ENCODE assay signal across 17 cellular contexts in genomic region chr14:90058876-90059458, GRCh38. TPM values are rescaled to one million over a fixed set of nuclear protein-coding genes. Genes with fewer than 3 reads are reported as not detected.
DNase-seq lines count a peak whose midpoint lies in the region; ATAC-seq and TF ChIP-seq lines count a peak whose summit lies in the region.
"Had no signal": no experiment of that assay in that cellular context is flagged by ENCODE, and none has a peak within 500 bp of the region (broad histone marks: within the 10 kb centered on the region; RNA-seq: fewer than 3 reads in every experiment).

No MANE protein-coding gene starts in this region.

- H3K4me1 Mint-ChIP-seq in CD8-positive, alpha-beta T cell (ENCODE audit: low read depth) = peaks cover 26% of the 10 kb centered on the region
- H3K4me1 Mint-ChIP-seq in GM23338 = peaks cover 26% of the 10 kb centered on the region

- H3K36me3 ChIP-seq in CD8-positive, alpha-beta T cell (ENCODE audit: insufficient read depth, low read length) = no peaks in the 10 kb centered on the region
- H3K36me3 ChIP-seq in GM23338 (ENCODE audit: insufficient read depth) (no peaks in the 10 kb centered on the region), SU-DHL-6 (ENCODE audit: low read length) (no peaks in the 10 kb centered on the region), ascending aorta (no peaks in the 10 kb centered on the region), body of pancreas (replicated peaks in 1 of 2; ENCODE audit: insufficient read depth in 1 of 2, low read depth in 2 of 2) (no peaks in the 10 kb centered on the region)
- H3K36me3 ChIP-seq: right lobe of liver had no signal

- no peaks in the 10 kb centered on the region for H3K9me3 ChIP-seq in CD8-positive, alpha-beta T cell (ENCODE audit: low read length)
- H3K9me3 ChIP-seq in SU-DHL-6 (ENCODE audit: insufficient read depth, low read length) (no peaks in the 10 kb centered on the region), ascending aorta (no peaks in the 10 kb centered on the region), body of pancreas (no peaks in the 10 kb centered on the region)
- H3K9me3 ChIP-seq: right lobe of liver, testis had no signal

- no peak for TF ChIP-seq CTCF in CD8-positive, alpha-beta T cell (IDR thresholded peaks at IDR 0.05)
- TF ChIP-seq CTCF in GM23338 (conservative IDR thresholded peaks at IDR 0.05; ENCODE audit: low read depth in 2 of 2) = no peak
- no peak for TF ChIP-seq CTCF in SU-DHL-6 (IDR thresholded peaks at IDR 0.05; ENCODE audit: insufficient read depth, low read length, poor library complexity, severe bottlenecking)
- no peak for TF ChIP-seq CTCF in ascending aorta (IDR thresholded peaks at IDR 0.05)
- TF ChIP-seq CTCF in body of pancreas (IDR thresholded peaks at IDR 0.05) = no peak

- no peak overlapping the region for H3K27ac Mint-ChIP-seq in CD8-positive, alpha-beta T cell
- H3K27ac Mint-ChIP-seq in GM23338 = no peak overlapping the region

- no peaks in the 10 kb centered on the region for H3K9me3 Mint-ChIP-seq in CD8-positive, alpha-beta T cell
- no peaks in the 10 kb centered on the region for H3K9me3 Mint-ChIP-seq in GM23338

- no peak for DNase-seq in CD8-positive, alpha-beta T cell
- DNase-seq in GM23338 (ENCODE audit: low spot score) (no peak), iris pigment epithelial cell (ENCODE audit: low read depth) (peak; percentile 12), ascending aorta (ENCODE audit: low spot score in 2 of 2) (no peak), body of pancreas (no peak)
- DNase-seq: AML-193, anterior cingulate cortex, DND-41, H7, NCI-H1092 treated with DMSO at 0.1 percent for 48 hours, right lobe of liver, testis had no signal

- H3K4me3 Mint-ChIP-seq in CD8-positive, alpha-beta T cell = peak overlapping the region; percentile 72
- peak overlapping the region; percentile 81; the same call in 2 of the 3 replicates for H3K4me3 Mint-ChIP-seq in GM23338

- POLR2A ChIA-PET in CD8-positive, alpha-beta T cell (lab: Charles Lee) = no interaction called here

- no peak overlapping the region for H3K27ac ChIP-seq in CD8-positive, alpha-beta T cell (ENCODE audit: low read depth, low read length)
- H3K27ac ChIP-seq in GM23338 (ENCODE audit: low read depth) = no peak overlapping the region
- no peak overlapping the region for H3K27ac ChIP-seq in SU-DHL-6 (ENCODE audit: low read depth, low read length)
- no peak overlapping the region for H3K27ac ChIP-seq in ascending aorta
- H3K27ac ChIP-seq in body of pancreas = no peak overlapping the region
- H3K27ac ChIP-seq: coronary artery, right lobe of liver, testis had no signal

- CTCF ChIA-PET in CD8-positive, alpha-beta T cell (lab: Charles Lee) = no interaction called here

- 0 out of 2 replicates have a peak, but pooled peaks cover 3% of the 10 kb centered on the region for H4K20me1 ChIP-seq in GM23338 (replicated peaks; ENCODE audit: insufficient read depth)
- no peaks in the 10 kb centered on the region for H4K20me1 ChIP-seq in SU-DHL-6 (ENCODE audit: low read depth, low read length)

- H3K4me1 ChIP-seq in CD8-positive, alpha-beta T cell (ENCODE audit: insufficient read depth, low read length) = peaks cover 12% of the 10 kb centered on the region
- peaks cover 28% of the 10 kb centered on the region for H3K4me1 ChIP-seq in GM23338 (ENCODE audit: insufficient read depth)
- peaks cover 16 to 19% of the 10 kb centered on the region in 2 donors for H3K4me1 ChIP-seq in ascending aorta
- peaks cover 31% of the 10 kb centered on the region for H3K4me1 ChIP-seq in body of pancreas
- H3K4me1 ChIP-seq: testis had no signal

- H3K4me2 ChIP-seq in GM23338 (no peak overlapping the region), SU-DHL-6 (ENCODE audit: low read depth, low read length, poor library complexity, severe bottlenecking) (peak overlapping the region; percentile 31)

- peaks cover 9% of the 10 kb centered on the region for H3K27me3 ChIP-seq in CD8-positive, alpha-beta T cell (ENCODE audit: insufficient read depth, low read length)
- peaks cover 62% of the 10 kb centered on the region for H3K27me3 ChIP-seq in GM23338 (ENCODE audit: insufficient read depth)
- H3K27me3 ChIP-seq in SU-DHL-6 (ENCODE audit: low read length) = no peaks in the 10 kb centered on the region
- H3K27me3 ChIP-seq in ascending aorta = peaks cover 17% of the 10 kb centered on the region
- peaks cover 0 to 26% of the 10 kb centered on the region in 2 donors for H3K27me3 ChIP-seq in body of pancreas
- H3K27me3 ChIP-seq: testis had no signal

- peaks cover 60% of the 10 kb centered on the region for H3K27me3 Mint-ChIP-seq in CD8-positive, alpha-beta T cell (ENCODE audit: low read depth)
- peaks cover 50% of the 10 kb centered on the region for H3K27me3 Mint-ChIP-seq in GM23338 (ENCODE audit: insufficient read depth, low read depth, poor library complexity)

- H3K79me2 ChIP-seq in GM23338 (replicated peaks; ENCODE audit: insufficient read depth) (no peaks in the 10 kb centered on the region), SU-DHL-6 (ENCODE audit: insufficient read depth, low read length) (no peaks in the 10 kb centered on the region)

- peaks cover 5% of the 10 kb centered on the region; the same call in 1 of the 2 replicates for H3F3A ChIP-seq in GM23338 (replicated peaks; ENCODE audit: low read depth)
- H3F3A ChIP-seq in SU-DHL-6 (ENCODE audit: insufficient read depth) = peaks cover 7% of the 10 kb centered on the region

- no peak overlapping the region for H2AFZ ChIP-seq in GM23338
- H2AFZ ChIP-seq in SU-DHL-6 (ENCODE audit: low read depth, low read length, severe bottlenecking) = no peak overlapping the region

- no peak for TF ChIP-seq POLR2A in body of pancreas (IDR thresholded peaks at IDR 0.05)

- ATAC-seq in CD8-positive, alpha-beta T cell = no peak
- no peak for ATAC-seq in GM23338
- no peak for ATAC-seq in HG02973 (IDR thresholded peaks at IDR 0.05; ENCODE audit: unreplicated experiment)
- ATAC-seq in body of pancreas = no peak
- no peak for ATAC-seq in GM21367 (IDR thresholded peaks at IDR 0.05; ENCODE audit: unreplicated experiment)
- ATAC-seq: right lobe of liver had no signal

- H3K36me3 Mint-ChIP-seq in CD8-positive, alpha-beta T cell = no peaks in the 10 kb centered on the region
- H3K36me3 Mint-ChIP-seq in GM23338 (ENCODE audit: low read depth) = no peaks in the 10 kb centered on the region

- no peak overlapping the region for H3K9ac ChIP-seq in SU-DHL-6 (ENCODE audit: low read length)

- H3K9me2 ChIP-seq in GM23338 (ENCODE audit: insufficient read depth) (no peaks in the 10 kb centered on the region), SU-DHL-6 (replicated peaks; ENCODE audit: insufficient read depth, low read length) (no peaks in the 10 kb centered on the region)

- WGBS in body of pancreas, 2 donors = 80 to 90% methylated on average over 7 of the region's 7 CpGs

- intact Hi-C loops in CD8-positive, alpha-beta T cell (cut with DNase I, micrococcal nuclease) = no loop called here
- intact Hi-C loops in ascending aorta (cut with DNase I) (no loop called here), body of pancreas (cut with DNase I) (no loop called here)

- no peak overlapping the region for H3K4me3 ChIP-seq in CD8-positive, alpha-beta T cell (ENCODE audit: low read depth, low read length)
- H3K4me3 ChIP-seq in GM23338 (no peak overlapping the region), SU-DHL-6 (ENCODE audit: insufficient read depth, low read length, poor library complexity, severe bottlenecking) (no peak overlapping the region), ascending aorta (no peak overlapping the region), body of pancreas (no peak overlapping the region)
- H3K4me3 ChIP-seq: coronary artery, lung, right lobe of liver, testis had no signal

TF ChIP-seq in GM23338, 12 proteins besides CTCF, POLR2A, EP300 and RAD21 (continues in another document):
- TF ChIP-seq POLR2AphosphoS5 (IDR thresholded peaks at IDR 0.05; ENCODE audit: low read depth) (no peak), STAT1 (IDR thresholded peaks at IDR 0.05; ENCODE audit: unreplicated experiment) (no peak), ZNF331 (CRISPR knock-in tag; IDR thresholded peaks at IDR 0.05; ENCODE audit: low read depth) (no peak), CREB1 (CRISPR knock-in tag; IDR thresholded peaks at IDR 0.05; ENCODE audit: low read depth) (no peak), EZH2phosphoT487 (IDR thresholded peaks at IDR 0.05; ENCODE audit: unreplicated experiment) (no peak), REST (IDR thresholded peaks at IDR 0.05; ENCODE audit: unreplicated experiment) (no peak), JUNB (IDR thresholded peaks at IDR 0.05; ENCODE audit: unreplicated experiment) (no peak)

RNA-seq across cellular contexts. Expression of gene KCNK13, which starts 2.8 kb away (rescaled TPM):
- not detected for total RNA-seq in CD8-positive, alpha-beta T cell
- 0.89 and 1.0 TPM in 2 replicates for total RNA-seq in GM23338 (2014; rRNA removed; shearing (Covaris generic))
- 0.21 and 0.42 TPM in 2 replicates for polyA plus RNA-seq in GM23338 (2016; fragmentation: Nextera tagmentation; extraction: Ambion mirVana)
- total RNA-seq in ascending aorta = not detected
- under 1 TPM in 1 of 2 donors, not detected in 1; 0.26 TPM for total RNA-seq in body of pancreas
